ENCODE assay signal across 19 cellular contexts in the genomic region with DNA sequence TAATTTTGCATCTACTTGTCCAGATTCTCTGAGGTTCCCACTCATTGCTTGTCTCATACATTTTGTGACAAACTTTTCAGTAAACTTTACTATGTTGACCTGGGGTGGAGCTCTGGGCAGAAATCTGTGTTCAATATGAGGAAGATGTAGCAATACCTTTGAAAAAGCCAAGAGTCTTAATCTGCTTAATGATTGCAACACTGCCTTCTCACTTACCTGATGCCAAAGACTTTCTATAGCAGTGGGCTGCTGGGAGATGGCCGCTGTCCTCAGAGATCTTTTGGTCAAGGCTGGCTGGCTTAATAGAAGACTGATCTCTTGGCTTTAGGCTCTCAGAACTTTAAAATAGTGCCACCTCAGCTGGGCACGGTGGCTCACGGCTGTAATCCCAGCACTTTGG.
DNase-seq lines count a peak whose midpoint lies in the region; ATAC-seq, FAIRE-seq and TF ChIP-seq lines count a peak whose summit lies in the region.
"Had no signal": no experiment of that assay in that cellular context is flagged by ENCODE, and none has a peak within 500 bp of the region (broad histone marks: within the 10 kb centered on the region; RNA-seq: fewer than 3 reads in every experiment).

No MANE protein-coding gene starts in this region.

- no peak overlapping the region for H3K27ac ChIP-seq in breast epithelium
- H3K27ac ChIP-seq in HepG2 (ENCODE audit: extremely low read length, insufficient read depth, low read length): no peak overlapping the region
- H3K27ac ChIP-seq: 22Rv1, BLaER1 had no signal

- no peak for ATAC-seq in HepG2
- ATAC-seq in sciatic nerve: peak; percentile 36
- ATAC-seq in HG03108 (IDR thresholded peaks at IDR 0.05; ENCODE audit: unreplicated experiment): no peak
- ATAC-seq in HG02884 (IDR thresholded peaks at IDR 0.05; ENCODE audit: unreplicated experiment): no peak
- ATAC-seq: GM12878, K562 had no signal

- H3K36me3 ChIP-seq in breast epithelium (no peaks in the 10 kb centered on the region), HepG2 (replicated peaks in 1 of 2; ENCODE audit: control insufficient read depth in 1 of 2, insufficient read depth in 2 of 2, low read length in 2 of 2) (no peaks in the 10 kb centered on the region)
- H3K36me3 ChIP-seq: BLaER1 had no signal

- H3K79me2 ChIP-seq in HepG2 (ENCODE audit: insufficient read depth, low read length): no peaks in the 10 kb centered on the region

- H3K9me3 ChIP-seq in breast epithelium (peaks cover 0 to 5% of the 10 kb centered on the region in 2 donors), HepG2 (ENCODE audit: low read length) (no peaks in the 10 kb centered on the region)

- no peaks in the 10 kb centered on the region for H3K9me3 Mint-ChIP-seq in MCF 10A (ENCODE audit: unreplicated experiment)

- no peak for TF ChIP-seq CTCF in MCF 10A (IDR thresholded peaks at IDR 0.05; ENCODE audit: unreplicated experiment)
- no peak for TF ChIP-seq CTCF in breast epithelium (IDR thresholded peaks at IDR 0.05)
- no peak for TF ChIP-seq CTCF in HepG2 (CRISPR knock-in tag; IDR thresholded peaks at IDR 0.05)

- H4K20me1 ChIP-seq in HepG2 (ENCODE audit: insufficient read depth, low read length): no peaks in the 10 kb centered on the region
- H4K20me1 ChIP-seq: BLaER1 had no signal

- 66% methylated on average over 3 of the region's 3 CpGs for WGBS in HepG2 (ENCODE audit: low lambda C conversion rate)

- TF ChIP-seq POLR2A in breast epithelium (IDR thresholded peaks at IDR 0.05) (no peak), HepG2 (IDR thresholded peaks at IDR 0.05; ENCODE audit: insufficient read depth in 1 of 2, low read depth in 2 of 2, low read length in 2 of 2) (no peak)

- no peaks in the 10 kb centered on the region for H3K4me1 Mint-ChIP-seq in MCF 10A (ENCODE audit: insufficient read depth, unreplicated experiment)
- H3K4me1 Mint-ChIP-seq: CD4-positive, CD25-positive, alpha-beta regulatory T cell had no signal

- H3K4me3 Mint-ChIP-seq in MCF 10A (ENCODE audit: unreplicated experiment): no peak overlapping the region
- H3K4me3 Mint-ChIP-seq: CD4-positive, CD25-positive, alpha-beta regulatory T cell; H9 had no signal

- no peak overlapping the region for H3K4me2 ChIP-seq in HepG2 (ENCODE audit: low read depth, low read length)
- H3K4me2 ChIP-seq: BLaER1 had no signal

- no peak for TF ChIP-seq RAD21 in HepG2 (CRISPR knock-in tag; IDR thresholded peaks at IDR 0.05)

- intact Hi-C loops in MCF 10A (cut with micrococcal nuclease): no loop called here
- intact Hi-C loops in breast epithelium (cut with DNase I; ENCODE audit: low total_unique reads): no loop called here
- intact Hi-C loops in HepG2 (cut with micrococcal nuclease; ENCODE audit: unreplicated experiment): no loop called here
- intact Hi-C loops in sciatic nerve (cut with DNase I): no loop called here

- H3K27me3 Mint-ChIP-seq in MCF 10A (ENCODE audit: insufficient read depth, unreplicated experiment): no peaks in the 10 kb centered on the region
- H3K27me3 Mint-ChIP-seq: CD4-positive, CD25-positive, alpha-beta regulatory T cell had no signal

- no peak for TF ChIP-seq EP300 in HepG2 (IDR thresholded peaks at IDR 0.05; ENCODE audit: low read depth in 2 of 2, low read length in 2 of 2)
- TF ChIP-seq EP300 in HepG2 (CRISPR knock-in tag; IDR thresholded peaks at IDR 0.05; ENCODE audit: borderline replicate concordance): no peak

- no peak overlapping the region for H3K9ac ChIP-seq in HepG2 (ENCODE audit: insufficient read depth, low read depth, low read length)
- H3K9ac ChIP-seq: BLaER1 had no signal

- DNase-seq in MCF 10A (ENCODE audit: unreplicated experiment) (peak; percentile 4), breast epithelium (ENCODE audit: low spot score in 2 of 2) (no peak), HepG2 (ENCODE audit: low spot score) (no peak), sciatic nerve (ENCODE audit: low spot score) (no peak), cerebellar cortex (ENCODE audit: low spot score) (no peak)
- DNase-seq: AML-193; Calu3; CD4-positive, CD25-positive, alpha-beta regulatory T cell; DMS79; GOT3; H9 had no signal

- FAIRE-seq in HepG2 (lab: Jason Lieb, UNC): no peak
- FAIRE-seq: GM12878, GM18507, HTR-8/SVneo, K562 had no signal

- in situ Hi-C loops in HepG2 (cut with HindIII; ENCODE audit: extremely low pct_ligation_motif_present, low pct_unique_long_range_greater_than_20kb): no loop called here

- H3K27me3 ChIP-seq in breast epithelium: no peaks in the 10 kb centered on the region
- H3K27me3 ChIP-seq in HepG2 (ENCODE audit: control insufficient read depth in 1 of 2, insufficient read depth in 2 of 2, low read length in 2 of 2): no peaks in the 10 kb centered on the region
- H3K27me3 ChIP-seq: BLaER1 had no signal

- POLR2A ChIA-PET in MCF 10A (lab: Yijun Ruan, JAX): no interaction called here
- POLR2A ChIA-PET in HepG2 (lab: Yijun Ruan, JAX): no interaction called here

- CTCF ChIA-PET in MCF 10A (lab: Yijun Ruan, JAX) (no interaction called here), HepG2 (lab: Yijun Ruan, JAX; ENCODE audit: low intra/inter-chr PET ratio, low total read pairs) (no interaction called here)

- H3K4me1 ChIP-seq in breast epithelium (no peaks in the 10 kb centered on the region), HepG2 (ENCODE audit: insufficient read depth, low read length) (no peaks in the 10 kb centered on the region)
- H3K4me1 ChIP-seq: BLaER1 had no signal

- H3K36me3 Mint-ChIP-seq in MCF 10A (ENCODE audit: insufficient read depth, unreplicated experiment): no peaks in the 10 kb centered on the region
- H3K36me3 Mint-ChIP-seq: CD4-positive, CD25-positive, alpha-beta regulatory T cell had no signal

- H3K27ac Mint-ChIP-seq in MCF 10A (ENCODE audit: low read depth, unreplicated experiment): no peak overlapping the region
- H3K27ac Mint-ChIP-seq: CD4-positive, CD25-positive, alpha-beta regulatory T cell; H9 had no signal

- BruUV-seq in MCF 10A (replicated peaks; lab: Mats Ljungman, UMichigan) (no TSS peak), HepG2 (replicated peaks; lab: Mats Ljungman, UMichigan) (no TSS peak)

- H2AFZ ChIP-seq in HepG2 (ENCODE audit: low read length): no peak overlapping the region

- no peak overlapping the region for H3K4me3 ChIP-seq in breast epithelium
- H3K4me3 ChIP-seq in HepG2 (replicated peaks in 1 of 3; ENCODE audit: insufficient read depth in 1 of 3, low read depth in 2 of 3, low read length in 3 of 3): no peak overlapping the region
- H3K4me3 ChIP-seq: BLaER1, GM12878, K562 had no signal

TF ChIP-seq in HepG2, 621 proteins besides CTCF, POLR2A, EP300 and RAD21:
- TF ChIP-seq CEBPB (IDR thresholded peaks at IDR 0.05; ENCODE audit: borderline replicate concordance, low read depth, low read length) (peak; percentile 40; the same call in 1 of the 2 replicates), CEBPG (CRISPR knock-in tag; IDR thresholded peaks at IDR 0.05) (0 out of 2 replicates have a peak, but pooled peaks have one; percentile 12)
- TF ChIP-seq, protein P1, sequence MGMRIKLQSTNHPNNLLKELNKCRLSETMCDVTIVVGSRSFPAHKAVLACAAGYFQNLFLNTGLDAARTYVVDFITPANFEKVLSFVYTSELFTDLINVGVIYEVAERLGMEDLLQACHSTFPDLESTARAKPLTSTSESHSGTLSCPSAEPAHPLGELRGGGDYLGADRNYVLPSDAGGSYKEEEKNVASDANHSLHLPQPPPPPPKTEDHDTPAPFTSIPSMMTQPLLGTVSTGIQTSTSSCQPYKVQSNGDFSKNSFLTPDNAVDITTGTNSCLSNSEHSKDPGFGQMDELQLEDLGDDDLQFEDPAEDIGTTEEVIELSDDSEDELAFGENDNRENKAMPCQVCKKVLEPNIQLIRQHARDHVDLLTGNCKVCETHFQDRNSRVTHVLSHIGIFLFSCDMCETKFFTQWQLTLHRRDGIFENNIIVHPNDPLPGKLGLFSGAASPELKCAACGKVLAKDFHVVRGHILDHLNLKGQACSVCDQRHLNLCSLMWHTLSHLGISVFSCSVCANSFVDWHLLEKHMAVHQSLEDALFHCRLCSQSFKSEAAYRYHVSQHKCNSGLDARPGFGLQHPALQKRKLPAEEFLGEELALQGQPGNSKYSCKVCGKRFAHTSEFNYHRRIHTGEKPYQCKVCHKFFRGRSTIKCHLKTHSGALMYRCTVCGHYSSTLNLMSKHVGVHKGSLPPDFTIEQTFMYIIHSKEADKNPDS (CRISPR knock-in tag; IDR thresholded peaks at IDR 0.05): no peak
